ENCODE assay signal across 22 cellular contexts in genomic region chr2:102485151-102485769, GRCh38. TPM values are rescaled to one million over a fixed set of nuclear protein-coding genes. Genes with fewer than 3 reads are reported as not detected.
"Had no signal": no experiment of that assay in that cellular context is flagged by ENCODE, and none has a peak within 500 bp of the region (broad histone marks: within the 10 kb centered on the region; RNA-seq: fewer than 3 reads in every experiment).

No MANE protein-coding gene starts in this region.

- H3K4me1 ChIP-seq: body of pancreas, right atrium auricular region, thyroid gland had no signal

- H3K4me3 Mint-ChIP-seq: activated naive CD8-positive, alpha-beta T cell; activated T-helper 1 cell treated with anti-CD3 and anti-CD28 coated beads, Interleukin-12 subunit alpha, Interleukin-12 subunit beta, Interleukin-2, Interleukin-4 antibody, amounts not matched to agents 30 ng/mL and 10 ng/mL and 1 ng/mL, durations not matched to agents 14 hours and 24 hours and 36 hours; mesothelial cell of epicardium; nephron progenitor cell; stimulated activated memory B cell treated with anti-CD40 and anti-IgM and Interleukin-4, amounts not matched to agents 10 μg/mL and 1 μg/mL and 100 μg/mL, for 72 hours; T-helper 17 cell had no signal

- H3K36me3 ChIP-seq: esophagus squamous epithelium, right atrium auricular region, thyroid gland, WERI-Rb-1 had no signal

- H3K27me3 ChIP-seq: body of pancreas, right atrium auricular region, thyroid gland had no signal

- H3K4me1 Mint-ChIP-seq: nephron progenitor cell had no signal

- DNase-seq: activated CD4-positive, alpha-beta T cell treated with anti-CD3 and anti-CD28 coated beads, Interleukin-2, amount 50 U/mL, for 48 hours; activated T-cell treated with anti-CD3 and anti-CD28 coated beads for 4 hours; amniotic stem cell; body of pancreas; central memory CD4-positive, alpha-beta T cell; effector CD4-positive, alpha-beta T cell; esophagus squamous epithelium; foreskin melanocyte; hypothalamus; islet precursor cell; nephron progenitor cell; nucleus accumbens; stimulated activated CD4-positive, alpha-beta T cell treated with anti-CD3 and anti-CD28 coated beads, Interleukin-4, amount 100 ng/mL, for 4 hours; T-helper 17 cell; thyroid gland; WERI-Rb-1 had no signal

- H3K4me3 ChIP-seq: body of pancreas, esophagus squamous epithelium, right atrium auricular region, thyroid gland had no signal

- H3K27ac Mint-ChIP-seq: activated naive CD8-positive, alpha-beta T cell; activated T-helper 1 cell treated with anti-CD3 and anti-CD28 coated beads, Interleukin-12 subunit alpha, Interleukin-12 subunit beta, Interleukin-2, Interleukin-4 antibody, amounts not matched to agents 30 ng/mL and 10 ng/mL and 1 ng/mL, durations not matched to agents 14 hours and 24 hours and 36 hours; mesothelial cell of epicardium; nephron progenitor cell; stimulated activated memory B cell treated with anti-CD40 and anti-IgM and Interleukin-4, amounts not matched to agents 10 μg/mL and 1 μg/mL and 100 μg/mL, for 72 hours; T-helper 17 cell had no signal

- H3K9me3 Mint-ChIP-seq: nephron progenitor cell; stimulated activated memory B cell treated with anti-CD40 and anti-IgM and Interleukin-4, amounts not matched to agents 10 μg/mL and 1 μg/mL and 100 μg/mL, for 72 hours had no signal

- ATAC-seq: body of pancreas; stimulated activated memory B cell treated with anti-CD40 and anti-IgM and Interleukin-4, amounts not matched to agents 10 μg/mL and 1 μg/mL and 100 μg/mL, for 72 hours; T-helper 17 cell had no signal

- H3K36me3 Mint-ChIP-seq: mesothelial cell of epicardium; stimulated activated memory B cell treated with anti-CD40 and anti-IgM and Interleukin-4, amounts not matched to agents 10 μg/mL and 1 μg/mL and 100 μg/mL, for 72 hours had no signal

- H3K9me3 ChIP-seq: body of pancreas, esophagus squamous epithelium, right atrium auricular region, thyroid gland had no signal

- H3K27ac ChIP-seq: body of pancreas, esophagus squamous epithelium, right atrium auricular region, thyroid gland, WERI-Rb-1 had no signal

RNA-seq across cellular contexts. Expression of gene SLC9A4, which starts 12.2 kb away (rescaled TPM):
- total RNA-seq: activated T-helper 1 cell treated with anti-CD3 and anti-CD28 coated beads, Interleukin-12 subunit alpha, Interleukin-12 subunit beta, Interleukin-2, Interleukin-4 antibody, amounts not matched to agents 30 ng/mL and 10 ng/mL and 1 ng/mL, durations not matched to agents 14 hours and 24 hours and 36 hours; lung microvascular endothelial cell; right atrium auricular region; thyroid gland had no signal
